In genomic region chr11:134750619-134751018, GRCh38 we compare ENCODE assay signal across 23 cellular contexts.
"Had no signal": no experiment of that assay in that cellular context is flagged by ENCODE, and none has a peak within 500 bp of the region (broad histone marks: within the 10 kb centered on the region; RNA-seq: fewer than 3 reads in every experiment).

No MANE protein-coding gene starts in this region.

- H3K4me3 Mint-ChIP-seq: memory B cell; mesothelial cell of epicardium; nephron; stimulated activated naive B cell treated with anti-CD40 and anti-IgM and Interleukin-4, amounts not matched to agents 10 μg/mL and 1 μg/mL and 100 μg/mL, for 72 hours; stimulated activated naive CD8-positive, alpha-beta T cell treated with anti-CD3 and anti-CD28 coated beads, Interleukin-15, amount 100 ng/mL, for 72 hours had no signal

- H3K27me3 Mint-ChIP-seq: stimulated activated naive B cell treated with anti-CD40 and anti-IgM and Interleukin-4, amounts not matched to agents 10 μg/mL and 1 μg/mL and 100 μg/mL, for 72 hours had no signal

- H3K79me2 ChIP-seq: parathyroid adenoma had no signal

- H3K4me1 ChIP-seq: colonic mucosa, foreskin keratinocyte, left ventricle myocardium inferior, lower lobe of right lung, parathyroid adenoma, prostate gland, transverse colon had no signal

- H3K27me3 ChIP-seq: colonic mucosa, foreskin keratinocyte, testis had no signal

- H3K9me3 ChIP-seq: colonic mucosa, lower lobe of right lung, prostate gland, testis, transverse colon had no signal

- H3K4me3 ChIP-seq: colonic mucosa, dorsolateral prefrontal cortex, left ventricle myocardium inferior, lower lobe of right lung, prostate gland, testis, transverse colon had no signal

- ATAC-seq: foreskin keratinocyte; left cardiac atrium; lower lobe of right lung; sciatic nerve; stimulated activated naive B cell treated with anti-CD40 and anti-IgM and Interleukin-4, amounts not matched to agents 10 μg/mL and 1 μg/mL and 100 μg/mL, for 72 hours; stimulated activated naive CD8-positive, alpha-beta T cell treated with anti-CD3 and anti-CD28 coated beads, Interleukin-15, amount 100 ng/mL, for 72 hours had no signal

- H3K27ac Mint-ChIP-seq: memory B cell; mesothelial cell of epicardium; stimulated activated naive B cell treated with anti-CD40 and anti-IgM and Interleukin-4, amounts not matched to agents 10 μg/mL and 1 μg/mL and 100 μg/mL, for 72 hours; stimulated activated naive CD8-positive, alpha-beta T cell treated with anti-CD3 and anti-CD28 coated beads, Interleukin-15, amount 100 ng/mL, for 72 hours had no signal

- H3K36me3 ChIP-seq: colonic mucosa, left ventricle myocardium inferior, lower lobe of right lung, prostate gland, transverse colon had no signal

- H3K36me3 Mint-ChIP-seq: memory B cell; mesothelial cell of epicardium; stimulated activated naive B cell treated with anti-CD40 and anti-IgM and Interleukin-4, amounts not matched to agents 10 μg/mL and 1 μg/mL and 100 μg/mL, for 72 hours had no signal

- H3K9me3 Mint-ChIP-seq: memory B cell had no signal

- H3K27ac ChIP-seq: colonic mucosa, dorsolateral prefrontal cortex, epithelial cell of prostate, foreskin keratinocyte, left ventricle myocardium inferior, lower lobe of right lung, parathyroid adenoma, prostate gland, testis, transverse colon had no signal

- H2AFZ ChIP-seq: parathyroid adenoma had no signal

- H3K4me1 Mint-ChIP-seq: memory B cell; stimulated activated naive B cell treated with anti-CD40 and anti-IgM and Interleukin-4, amounts not matched to agents 10 μg/mL and 1 μg/mL and 100 μg/mL, for 72 hours; stimulated activated naive CD8-positive, alpha-beta T cell treated with anti-CD3 and anti-CD28 coated beads, Interleukin-15, amount 100 ng/mL, for 72 hours had no signal

- DNase-seq: cerebellar nuclear complex; colonic mucosa; dorsolateral prefrontal cortex; effector memory CD4-positive, alpha-beta T cell; foreskin keratinocyte; kidney; left cardiac atrium; left ventricle myocardium inferior; lower lobe of right lung; occipital lobe; stimulated activated CD4-positive, alpha-beta T cell treated with anti-CD3 and anti-CD28 coated beads, Interleukin-2, amount 100 ng/mL, for 24 hours; stimulated activated CD4-positive, alpha-beta T cell treated with anti-CD3 and anti-CD28 coated beads, Interleukin-4, amount 100 ng/mL, for 4 hours; stimulated activated naive B cell treated with anti-CD40 and anti-IgM and Interleukin-4, amounts not matched to agents 10 μg/mL and 1 μg/mL and 100 μg/mL, for 72 hours; stimulated activated naive CD8-positive, alpha-beta T cell treated with anti-CD3 and anti-CD28 coated beads, Interleukin-15, amount 100 ng/mL, for 72 hours; testis; transverse colon had no signal

- H3K9ac ChIP-seq: parathyroid adenoma had no signal
